In the genomic region with DNA sequence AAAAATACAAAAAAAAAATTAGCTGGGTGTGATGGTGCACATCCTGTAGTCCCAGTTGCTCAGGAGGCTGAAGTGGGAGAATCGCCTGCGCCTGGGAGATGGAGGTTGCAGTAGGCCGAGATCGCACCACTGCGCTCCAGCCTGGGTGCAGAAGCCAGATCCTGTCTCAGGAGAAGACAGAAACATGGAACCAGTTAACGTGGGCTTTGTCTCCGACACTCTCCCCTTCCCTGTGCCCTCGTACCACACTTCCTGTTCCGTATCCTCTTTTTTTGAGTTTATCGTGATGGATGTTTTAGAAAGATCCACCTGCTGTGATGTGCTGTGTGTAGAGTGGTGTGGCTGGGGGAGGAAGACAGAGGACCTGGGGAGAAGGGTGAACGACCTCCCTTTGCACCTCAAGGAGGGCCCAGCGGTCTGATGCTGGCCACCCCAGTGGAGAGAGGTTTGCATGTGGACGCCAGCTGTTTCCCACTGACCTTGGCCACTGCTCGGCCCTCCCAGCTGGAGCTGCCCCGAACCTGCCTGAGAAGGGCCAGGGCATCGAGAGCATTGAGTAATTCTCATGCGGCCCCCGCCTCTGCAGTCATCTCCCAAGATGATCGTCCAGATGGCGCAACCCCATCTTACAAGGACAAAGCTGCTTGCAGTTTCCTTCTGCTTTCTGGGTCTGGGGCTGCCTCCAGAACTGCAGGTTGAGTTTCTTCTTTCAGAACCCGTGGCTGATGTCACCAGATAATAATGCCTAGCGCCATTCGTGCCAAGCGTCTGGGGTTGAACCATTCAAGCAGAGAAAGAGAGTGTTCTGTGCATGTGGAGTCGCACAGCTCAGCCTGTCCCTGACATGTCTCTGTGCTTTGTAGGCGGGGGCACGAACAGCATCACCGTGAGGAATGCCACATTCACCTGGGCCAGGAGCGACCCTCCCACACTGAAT, we compare ENCODE assay signal across 10 cellular contexts.
A peak's percentile ranks its signal among the peaks of the same experiment; 100 is the strongest.
DNase-seq lines count a peak whose midpoint lies in the region; ATAC-seq and TF ChIP-seq lines count a peak whose summit lies in the region.
"Had no signal": no experiment of that assay in that cellular context is flagged by ENCODE, and none has a peak within 500 bp of the region (broad histone marks: within the 10 kb centered on the region; RNA-seq: fewer than 3 reads in every experiment).

No MANE protein-coding gene starts in this region.

- no peaks in the 10 kb centered on the region for H3K27me3 Mint-ChIP-seq in Caco-2 (ENCODE audit: insufficient read depth, unreplicated experiment)
- H3K27me3 Mint-ChIP-seq in activated T-cell treated with anti-CD3 and anti-CD28 coated beads, Interleukin-2, amount 50 U/mL, for 72 hours (ENCODE audit: low read depth) = no peaks in the 10 kb centered on the region
- H3K27me3 Mint-ChIP-seq: activated naive CD8-positive, alpha-beta T cell had no signal

- peaks cover 15% of the 10 kb centered on the region for H3K4me1 Mint-ChIP-seq in Caco-2 (ENCODE audit: low read depth, unreplicated experiment)
- no peaks in the 10 kb centered on the region for H3K4me1 Mint-ChIP-seq in activated T-cell treated with anti-CD3 and anti-CD28 coated beads, Interleukin-2, amount 50 U/mL, for 72 hours (ENCODE audit: low read depth)

- no peak overlapping the region for H3K4me3 Mint-ChIP-seq in Caco-2 (ENCODE audit: unreplicated experiment)
- H3K4me3 Mint-ChIP-seq in activated T-cell treated with anti-CD3 and anti-CD28 coated beads, Interleukin-2, amount 50 U/mL, for 72 hours = no peak overlapping the region
- H3K4me3 Mint-ChIP-seq: activated naive CD8-positive, alpha-beta T cell had no signal

- peak overlapping the region; percentile 84 for H3K27ac Mint-ChIP-seq in Caco-2 (ENCODE audit: unreplicated experiment)
- no peak overlapping the region for H3K27ac Mint-ChIP-seq in activated T-cell treated with anti-CD3 and anti-CD28 coated beads, Interleukin-2, amount 50 U/mL, for 72 hours

- H3K27me3 ChIP-seq in Caco-2 (replicated peaks; ENCODE audit: control insufficient read depth, insufficient read depth, low read length) = no peaks in the 10 kb centered on the region

- ATAC-seq in activated T-cell treated with anti-CD3 and anti-CD28 coated beads, Interleukin-2, amount 50 U/mL, for 72 hours (replicated peaks in 1 of 2) = no peak
- no peak for ATAC-seq in HG02970 (IDR thresholded peaks at IDR 0.05; ENCODE audit: low FRiP score, unreplicated experiment)

- POLR2A ChIA-PET in Caco-2 (lab: Charles Lee) = interaction anchor here (1.6 kb wide), 1 partner anchor 187 kb away, joined by 8 read pairs; a partner anchor contains a TSS

- TF ChIP-seq CTCF in Caco-2 (IDR thresholded peaks at IDR 0.05; ENCODE audit: insufficient read depth in 1 of 2, low read depth in 1 of 2, low read length in 1 of 2, severe bottlenecking in 1 of 2, unreplicated experiment in 1 of 2) = no peak

- intact Hi-C loops in Caco-2 (cut with micrococcal nuclease; ENCODE audit: unreplicated experiment) (no loop called here), cardiac septum (cut with DNase I) (no loop called here), posterior vena cava (cut with DNase I) (loop anchor here in 1 of 2 donors (5.0 kb wide), 1 partner anchor 48 kb away; no protein-coding TSS in a partner anchor)

- no peak overlapping the region for H3K4me3 ChIP-seq in Caco-2 (ENCODE audit: low read depth, low read length)

- H3K9me3 ChIP-seq in Caco-2 = no peaks in the 10 kb centered on the region

- H3K36me3 ChIP-seq in Caco-2 (ENCODE audit: control insufficient read depth, insufficient read depth, low read length) = 0 out of 2 replicates have a peak, but pooled peaks cover 2% of the 10 kb centered on the region

- peaks cover 17% of the 10 kb centered on the region for H3K36me3 Mint-ChIP-seq in Caco-2 (ENCODE audit: insufficient read depth, unreplicated experiment)
- H3K36me3 Mint-ChIP-seq in activated T-cell treated with anti-CD3 and anti-CD28 coated beads, Interleukin-2, amount 50 U/mL, for 72 hours (ENCODE audit: insufficient read depth in 2 of 2) = peaks cover under 1 to 24% of the 10 kb centered on the region in 2 donors

- BruUV-seq in Caco-2 (replicated peaks; lab: Mats Ljungman, UMichigan) = no TSS peak

- no peak for DNase-seq in Caco-2
- peak; percentile 97 for DNase-seq in SKM-1 treated with dmso at 0.1 percent for 144 hours (lab: John Stamatoyannopoulos, UW; ENCODE audit: unreplicated experiment)
- DNase-seq in cardiac septum (ENCODE audit: low spot score) = peak; percentile 80
- peak; percentile 88 for DNase-seq in posterior vena cava (ENCODE audit: low spot score)
- no peak for DNase-seq in activated T-cell treated with anti-CD3 and anti-CD28 coated beads, Interleukin-2, amount 50 U/mL, for 72 hours
- DNase-seq in HuH-7 (ENCODE audit: low spot score) = no peak
- no peak for DNase-seq in mesenteric fat pad (ENCODE audit: low spot score)
- DNase-seq: DMS79 treated with DMSO at 0.1 percent for 48 hours had no signal

- H3K9me3 Mint-ChIP-seq in Caco-2 (ENCODE audit: unreplicated experiment) = no peaks in the 10 kb centered on the region
- no peaks in the 10 kb centered on the region for H3K9me3 Mint-ChIP-seq in activated T-cell treated with anti-CD3 and anti-CD28 coated beads, Interleukin-2, amount 50 U/mL, for 72 hours

- H3K4me1 ChIP-seq in Caco-2 = peaks cover 22% of the 10 kb centered on the region

- CTCF ChIA-PET in Caco-2 (lab: Charles Lee) = interaction anchor here (0.8 kb wide), 1 partner anchor 40 kb away, joined by 3 read pairs; no protein-coding TSS in a partner anchor

Comparison
In these comparisons a context has a peak if more than half of its experiments do, and no peak if none do; other contexts are left out.
1. DNase-seq: peak in SKM-1 treated with dmso at 0.1 percent for 144 hours (single experiment), cardiac septum (single experiment) and posterior vena cava (single experiment); none in Caco-2 (0 of 2), activated T-cell treated with anti-CD3 and anti-CD28 coated beads, Interleukin-2, amount 50 U/mL, for 72 hours (0 of 2), HuH-7 (single experiment) and mesenteric fat pad (single experiment).